8 cellular contexts compared by ENCODE assay signal in genomic region chr1:167617100-167617949, GRCh38. TPM values are rescaled to one million over a fixed set of nuclear protein-coding genes. Genes with fewer than 3 reads are reported as not detected.
DNase-seq lines count a peak whose midpoint lies in the region; ATAC-seq, FAIRE-seq and TF ChIP-seq lines count a peak whose summit lies in the region.

No MANE protein-coding gene starts in this region.

- TF ChIP-seq CTCF in DND-41 (IDR thresholded peaks at IDR 0.05; ENCODE audit: borderline replicate concordance, extremely low read depth, low read length, poor library complexity, severe bottlenecking) (no peak), brain microvascular endothelial cell (IDR thresholded peaks at IDR 0.05; ENCODE audit: low read depth, low read length, missing control alignments) (no peak), upper lobe of left lung (IDR thresholded peaks at IDR 0.05) (no peak), D721Med (IDR thresholded peaks at IDR 0.05; ENCODE audit: insufficient read depth, missing control alignments) (no peak)

- WGBS in upper lobe of left lung, 2 donors = 23 to 32% methylated on average over 7 of the region's 7 CpGs

- no peak overlapping the region for H2AFZ ChIP-seq in DND-41 (ENCODE audit: low read depth, low read length)

- in situ Hi-C loops in brain microvascular endothelial cell (cut with HindIII; ENCODE audit: low pct_ligation_motif_present, low sequenced_read_pairs) = no loop called here

- peak overlapping the region; percentile 58 for H3K4me2 ChIP-seq in DND-41 (ENCODE audit: insufficient read depth, low read length)

- peaks cover 12% of the 10 kb centered on the region for H3K79me2 ChIP-seq in DND-41 (ENCODE audit: insufficient read depth, low read length)

- no peaks in the 10 kb centered on the region for H4K20me1 ChIP-seq in DND-41 (ENCODE audit: insufficient read depth, low read length)

- H3K27me3 ChIP-seq in DND-41 (ENCODE audit: insufficient read depth, low read length, poor library complexity) (no peaks in the 10 kb centered on the region), brain microvascular endothelial cell (replicated peaks) (no peaks in the 10 kb centered on the region), upper lobe of left lung (no peaks in the 10 kb centered on the region)

- H3K4me1 ChIP-seq in DND-41 (ENCODE audit: insufficient read depth, low read length) (peaks cover 74% of the 10 kb centered on the region), upper lobe of left lung (peaks cover 17 to 28% (median 21%) of the 10 kb centered on the region in 4 donors)

- H3K4me3 ChIP-seq in DND-41 (ENCODE audit: low read depth in 1 of 2, low read length in 2 of 2) = peak overlapping the region; percentile 1 to 51; a peak in 2 of 4 replicates
- H3K4me3 ChIP-seq in brain microvascular endothelial cell (ENCODE audit: low read depth, low read length) = no peak overlapping the region
- H3K4me3 ChIP-seq in upper lobe of left lung = peak overlapping the region in 2 of 4 donors; percentile 15 to 19

- H3K9me3 ChIP-seq in DND-41 (ENCODE audit: insufficient read depth, low read length, severe bottlenecking) = peaks cover 11% of the 10 kb centered on the region
- H3K9me3 ChIP-seq in upper lobe of left lung = no peaks in the 10 kb centered on the region

- peak in 1 of 4 donors; percentile 27 for TF ChIP-seq POLR2A in upper lobe of left lung (IDR thresholded peaks at IDR 0.05)

- H3K9ac ChIP-seq in DND-41 (ENCODE audit: low read depth, low read length) = peak overlapping the region; percentile 62

- peak; percentile 22 to 88 (median 63) for TF ChIP-seq EP300 in upper lobe of left lung (IDR thresholded peaks at IDR 0.05)

- DNase-seq in DND-41 = peak; percentile 91
- peak; percentile 90 for DNase-seq in LHCN-M2 (ENCODE audit: low read depth)
- DNase-seq in brain microvascular endothelial cell = peak; percentile 54
- no peak for DNase-seq in left lobe of liver (ENCODE audit: low spot score)
- peak in 1 of 2 donors; percentile 69 for DNase-seq in upper lobe of left lung
- no peak for DNase-seq in D721Med (ENCODE audit: insufficient read length, low spot score)
- DNase-seq in DMS79 treated with DMSO at 0.1 percent for 48 hours (lab: John Stamatoyannopoulos, UW) = no peak

- peak overlapping the region; percentile 98 for H3K27ac ChIP-seq in DND-41 (ENCODE audit: low read length)
- no peak overlapping the region for H3K27ac ChIP-seq in brain microvascular endothelial cell
- peak overlapping the region; percentile 78 to 87 (median 82) for H3K27ac ChIP-seq in upper lobe of left lung

- ATAC-seq in DND-41 (ENCODE audit: insufficient read depth, low read depth) (peak; percentile 84), GM21515 (IDR thresholded peaks at IDR 0.05; ENCODE audit: unreplicated experiment) (peak; percentile 70), left lobe of liver (peak; percentile 55), upper lobe of left lung (ENCODE audit: low FRiP score in 2 of 2) (peak; percentile 81 to 90)

- H3K36me3 ChIP-seq in DND-41 (ENCODE audit: insufficient read depth, low read length) (no peaks in the 10 kb centered on the region), brain microvascular endothelial cell (replicated peaks) (no peaks in the 10 kb centered on the region), upper lobe of left lung (no peaks in the 10 kb centered on the region)

- FAIRE-seq in D721Med (lab: Jason Lieb, UNC) = no peak

RNA-seq across cellular contexts. Expression of gene RCSD1, which starts 12.7 kb away (rescaled TPM):
- total RNA-seq in LHCN-M2 (2014; rRNA removed) (42.7 and 81.9 TPM in 2 replicates), left lobe of liver (3.7 TPM), upper lobe of left lung (10 to 100 TPM; 10.7 to 27.2 (median 18.1) TPM)
- polyA plus RNA-seq in LHCN-M2 (2012) = 28.3 TPM

Comparison
In these comparisons a context has a peak if more than half of its experiments do, and no peak if none do; other contexts are left out.
1. DNase-seq: peak in DND-41 (single experiment), LHCN-M2 (single experiment) and brain microvascular endothelial cell (single experiment); none in left lobe of liver (single experiment), D721Med (single experiment) and DMS79 treated with DMSO at 0.1 percent for 48 hours (single experiment).
2. Peak in every context shown above with its lines, with median percentiles within 50 percentile points of each other: ATAC-seq.